In genomic region chr17:4165301-4166010, GRCh38 we compare ENCODE assay signal across 18 cellular contexts. TPM values are rescaled to one million over a fixed set of nuclear protein-coding genes. Genes with fewer than 3 reads are reported as not detected.
DNase-seq lines count a peak whose midpoint lies in the region; ATAC-seq and TF ChIP-seq lines count a peak whose summit lies in the region.
"Had no signal": no experiment of that assay in that cellular context is flagged by ENCODE, and none has a peak within 500 bp of the region (broad histone marks: within the 10 kb centered on the region; RNA-seq: fewer than 3 reads in every experiment).

No MANE protein-coding gene starts in this region.

- H3K4me1 ChIP-seq in right atrium auricular region (peaks cover 0 to 40% of the 10 kb centered on the region in 2 donors), right cardiac atrium (ENCODE audit: control insufficient read depth, insufficient read depth, low read length) (peaks cover 9% of the 10 kb centered on the region)

- H3K4me3 ChIP-seq in right atrium auricular region = no peak overlapping the region
- H3K4me3 ChIP-seq in epithelial cell of esophagus (ENCODE audit: low read length) = no peak overlapping the region
- H3K4me3 ChIP-seq in right cardiac atrium (ENCODE audit: low read length) = no peak overlapping the region
- H3K4me3 ChIP-seq: BLaER1, K562 had no signal

- WGBS in right cardiac atrium = 73% methylated on average over 10 of the region's 10 CpGs

- intact Hi-C loops in Right ventricle myocardium inferior (cut with DNase I) (no loop called here), right cardiac atrium (cut with DNase I) (no loop called here)

- ATAC-seq in Right ventricle myocardium inferior (peak; percentile 67), right cardiac atrium (peak; percentile 44 to 57), GM18858 (IDR thresholded peaks at IDR 0.05; ENCODE audit: unreplicated experiment) (no peak)
- ATAC-seq: CD8-positive, alpha-beta T cell; HCT116; K562; PC-3 had no signal

- H3K9me3 ChIP-seq in right atrium auricular region (no peaks in the 10 kb centered on the region), right cardiac atrium (ENCODE audit: control insufficient read depth, low read length) (no peaks in the 10 kb centered on the region)
- H3K9me3 ChIP-seq: BLaER1 had no signal

- TF ChIP-seq CTCF in right atrium auricular region (IDR thresholded peaks at IDR 0.05) (no peak), epithelial cell of esophagus (IDR thresholded peaks at IDR 0.05; ENCODE audit: insufficient read depth, low read depth, low read length, missing control alignments) (no peak), GM20000 (IDR thresholded peaks at IDR 0.05; ENCODE audit: extremely low read depth, missing control alignments) (no peak)

- H3K27me3 ChIP-seq in right atrium auricular region (no peaks in the 10 kb centered on the region), right cardiac atrium (ENCODE audit: control insufficient read depth, insufficient read depth) (no peaks in the 10 kb centered on the region)
- H3K27me3 ChIP-seq: BLaER1 had no signal

- no peak overlapping the region for H3K27ac ChIP-seq in right atrium auricular region
- no peak overlapping the region for H3K27ac ChIP-seq in right cardiac atrium (ENCODE audit: low read length)
- H3K27ac ChIP-seq: BLaER1 had no signal

- no peak for DNase-seq in Right ventricle myocardium inferior (ENCODE audit: missing footprints)
- no peak for DNase-seq in right atrium auricular region (ENCODE audit: low spot score)
- peak; percentile 80 for DNase-seq in epithelial cell of esophagus (ENCODE audit: low read depth)
- DNase-seq in right cardiac atrium = peak; percentile 35 to 71 (median 64)
- no peak for DNase-seq in dedifferentiated amniotic fluid mesenchymal stem cell (ENCODE audit: extremely low spot score)
- no peak for DNase-seq in GM20000 (ENCODE audit: low spot score)
- no peak for DNase-seq in NCI-H146 treated with DMSO at 0.1 percent for 48 hours (lab: John Stamatoyannopoulos, UW; ENCODE audit: unreplicated experiment)
- DNase-seq: 8988T; CD8-positive, alpha-beta T cell; NCI-H1417 treated with DMSO at 0.1 percent for 48 hours; NCI-H2081; NCI-H510A treated with DMSO at 0.1 percent for 48 hours; NCI-H82; PC-3 had no signal

- H3K36me3 ChIP-seq in right atrium auricular region = peaks cover 50% of the 10 kb centered on the region

RNA-seq across cellular contexts. Expression of gene CYB5D2, which starts 22.5 kb away (rescaled TPM):
- total RNA-seq in Right ventricle myocardium inferior = 7.5 TPM
- 10 to 100 TPM; 15.4 to 23.9 TPM for total RNA-seq in right atrium auricular region
- total RNA-seq in right cardiac atrium = 10 to 100 TPM; 11.2 to 17.0 (median 12.8) TPM
- polyA plus RNA-seq in right cardiac atrium = 22.3 TPM

RNA-seq across cellular contexts. Expression of gene ZZEF1, which starts 22.6 kb away (rescaled TPM):
- total RNA-seq in Right ventricle myocardium inferior (30.4 TPM), right atrium auricular region (10 to 100 TPM; 31.7 to 33.6 TPM), right cardiac atrium (10 to 100 TPM; 29.1 to 37.5 (median 32.7) TPM)
- polyA plus RNA-seq in right cardiac atrium = 15.2 TPM

Comparison
In these comparisons a context has a peak if more than half of its experiments do, and no peak if none do; other contexts are left out.
1. DNase-seq: peak in epithelial cell of esophagus (single experiment) and right cardiac atrium (3 of 3); none in Right ventricle myocardium inferior (single experiment), right atrium auricular region (single experiment), dedifferentiated amniotic fluid mesenchymal stem cell (single experiment), GM20000 (single experiment) and NCI-H146 treated with DMSO at 0.1 percent for 48 hours (single experiment).